In the genomic region with DNA sequence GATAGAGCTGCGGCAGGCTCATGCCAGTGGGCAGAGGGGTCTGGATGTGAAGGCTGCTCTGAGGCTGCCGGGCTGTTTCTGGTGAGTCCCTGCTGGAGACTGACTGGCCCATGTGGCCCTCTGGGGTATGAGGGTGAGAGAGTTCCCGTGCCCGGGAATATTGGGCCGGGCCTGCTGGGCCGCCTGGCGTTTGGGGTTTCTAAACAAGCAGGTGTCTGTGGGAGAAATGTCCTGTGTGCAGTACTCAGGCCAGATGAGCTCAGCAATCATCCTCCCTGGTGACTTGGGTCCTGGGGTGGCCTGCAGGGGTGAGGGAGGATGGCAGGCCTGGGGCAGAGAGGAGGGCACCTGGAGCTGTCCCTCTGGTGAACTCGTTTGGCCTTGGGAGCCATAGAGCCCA, we compare ENCODE assay signal across 14 cellular contexts.
"Had no signal": no experiment of that assay in that cellular context is flagged by ENCODE, and none has a peak within 500 bp of the region (broad histone marks: within the 10 kb centered on the region; RNA-seq: fewer than 3 reads in every experiment).

No MANE protein-coding gene starts in this region.

- H3K27ac Mint-ChIP-seq: activated CD4-positive, alpha-beta memory T cell treated with anti-CD3 and anti-CD28 coated beads for 36 hours; activated T-cell treated with anti-CD3 and anti-CD28 coated beads, Interleukin-2, amount 50 U/mL, for 72 hours; effector memory CD8-positive, alpha-beta T cell; immature natural killer cell; mesothelial cell of epicardium; stimulated activated effector memory CD8-positive, alpha-beta T cell treated with anti-CD3 and anti-CD28 coated beads, Interleukin-12 subunit alpha, Interleukin-12 subunit beta, amount 100 ng/mL, for 72 hours had no signal

- H3K4me1 Mint-ChIP-seq: stimulated activated effector memory CD8-positive, alpha-beta T cell treated with anti-CD3 and anti-CD28 coated beads, Interleukin-12 subunit alpha, Interleukin-12 subunit beta, amount 100 ng/mL, for 72 hours had no signal

- H3K27me3 ChIP-seq: ascending aorta, neutrophil had no signal

- H3K36me3 ChIP-seq: ascending aorta, thoracic aorta had no signal

- H3K27me3 Mint-ChIP-seq: activated CD4-positive, alpha-beta memory T cell treated with anti-CD3 and anti-CD28 coated beads for 36 hours; effector memory CD8-positive, alpha-beta T cell had no signal

- ATAC-seq: effector memory CD8-positive, alpha-beta T cell; stimulated activated effector memory CD8-positive, alpha-beta T cell treated with anti-CD3 and anti-CD28 coated beads, Interleukin-12 subunit alpha, Interleukin-12 subunit beta, amount 100 ng/mL, for 72 hours had no signal

- H3K9me3 Mint-ChIP-seq: activated CD4-positive, alpha-beta memory T cell treated with anti-CD3 and anti-CD28 coated beads for 36 hours; activated T-cell treated with anti-CD3 and anti-CD28 coated beads, Interleukin-2, amount 50 U/mL, for 72 hours; effector memory CD8-positive, alpha-beta T cell; mesothelial cell of epicardium; stimulated activated effector memory CD8-positive, alpha-beta T cell treated with anti-CD3 and anti-CD28 coated beads, Interleukin-12 subunit alpha, Interleukin-12 subunit beta, amount 100 ng/mL, for 72 hours had no signal

- H3K9me3 ChIP-seq: ascending aorta, neutrophil, thoracic aorta had no signal

- H3K36me3 Mint-ChIP-seq: activated CD4-positive, alpha-beta memory T cell treated with anti-CD3 and anti-CD28 coated beads for 36 hours; mesothelial cell of epicardium had no signal

- H3K4me3 ChIP-seq: ascending aorta, thoracic aorta had no signal

- H3K4me3 Mint-ChIP-seq: activated CD4-positive, alpha-beta memory T cell treated with anti-CD3 and anti-CD28 coated beads for 36 hours; activated T-cell treated with anti-CD3 and anti-CD28 coated beads, Interleukin-2, amount 50 U/mL, for 72 hours; effector memory CD8-positive, alpha-beta T cell; immature natural killer cell; mesothelial cell of epicardium; stimulated activated effector memory CD8-positive, alpha-beta T cell treated with anti-CD3 and anti-CD28 coated beads, Interleukin-12 subunit alpha, Interleukin-12 subunit beta, amount 100 ng/mL, for 72 hours had no signal

- DNase-seq: activated CD4-positive, alpha-beta memory T cell treated with anti-CD3 and anti-CD28 coated beads for 36 hours; activated CD4-positive, alpha-beta T cell treated with anti-CD3 and anti-CD28 coated beads for 1 hour; activated CD8-positive, alpha-beta memory T cell treated with anti-CD3 and anti-CD28 coated beads, Interleukin-2, amount 50 U/mL, for 4 hours; activated T-cell treated with anti-CD3 and anti-CD28 coated beads, Interleukin-2, amount 50 U/mL, for 72 hours; dermis blood vessel endothelial cell; effector memory CD8-positive, alpha-beta T cell; foreskin melanocyte; immature natural killer cell had no signal

- H2AFZ ChIP-seq: parathyroid adenoma had no signal

- H3K79me2 ChIP-seq: parathyroid adenoma had no signal

- H3K27ac ChIP-seq: ascending aorta, neutrophil, parathyroid adenoma, thoracic aorta had no signal

- H3K4me1 ChIP-seq: ascending aorta, parathyroid adenoma had no signal
